9 cellular contexts compared by ENCODE assay signal in the genomic region with DNA sequence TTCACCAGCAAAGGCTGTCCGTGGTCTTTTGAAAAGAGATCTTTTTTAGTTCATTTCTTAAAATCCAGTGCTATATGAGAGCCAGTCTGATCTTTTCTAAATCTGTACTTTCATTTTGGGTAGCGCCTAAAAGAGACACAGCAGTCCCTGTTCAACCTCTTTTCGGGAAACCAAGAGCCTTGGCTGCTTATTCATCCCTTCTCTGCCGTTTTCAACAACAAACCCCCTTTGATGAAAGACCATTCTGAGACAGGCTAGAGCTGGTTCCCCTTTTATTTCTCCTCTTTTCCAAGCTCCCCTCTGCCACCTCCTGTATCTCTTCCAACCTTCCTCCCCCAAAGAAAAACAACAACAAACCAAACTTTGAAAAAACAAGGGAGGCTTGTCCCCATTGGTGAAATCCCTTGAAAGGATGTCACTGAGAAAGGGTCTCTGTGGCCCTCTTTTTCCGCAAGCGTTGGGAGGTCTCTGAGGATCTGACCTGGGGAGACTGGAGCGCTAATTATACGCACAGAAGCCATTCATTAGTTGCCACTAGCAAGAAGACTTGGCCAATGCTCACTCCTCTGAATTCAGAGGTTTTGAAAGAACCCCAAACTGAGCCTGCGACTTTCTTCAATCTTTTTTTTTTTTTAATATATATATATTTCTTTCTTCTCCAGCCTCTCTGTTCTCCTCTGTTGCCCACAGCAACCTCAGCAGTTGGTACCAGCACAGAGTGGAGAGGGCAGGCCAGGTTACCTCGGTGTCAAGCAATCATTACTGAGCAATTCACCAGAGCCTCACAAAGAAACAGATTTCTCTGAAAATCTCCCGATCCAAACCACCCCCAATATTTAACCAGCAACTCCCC.
DNase-seq lines count a peak whose midpoint lies in the region; TF ChIP-seq lines count a peak whose summit lies in the region.
"Had no signal": no experiment of that assay in that cellular context is flagged by ENCODE, and none has a peak within 500 bp of the region (broad histone marks: within the 10 kb centered on the region; RNA-seq: fewer than 3 reads in every experiment).

No MANE protein-coding gene starts in this region.

- H3K27me3 ChIP-seq in spleen (replicated peaks in 1 of 7) = no peaks in the 10 kb centered on the region

- peak overlapping the region; percentile 95 for H3K27ac Mint-ChIP-seq in activated CD4-positive, alpha-beta T cell treated with anti-CD3 and anti-CD28 coated beads, Interleukin-2, amount 10 ng/mL, durations not matched to agents 24 days and 14 days
- peak overlapping the region; percentile 89 for H3K27ac Mint-ChIP-seq in activated T-helper 1 cell treated with anti-CD3 and anti-CD28 coated beads, Interleukin-12 subunit alpha, Interleukin-12 subunit beta, Interleukin-2, Interleukin-4 antibody, amounts not matched to agents 30 ng/mL and 10 ng/mL and 1 ng/mL, durations not matched to agents 14 hours and 24 hours and 36 hours

- peak overlapping the region; percentile 77 for H3K4me3 Mint-ChIP-seq in activated CD4-positive, alpha-beta T cell treated with anti-CD3 and anti-CD28 coated beads, Interleukin-2, amount 10 ng/mL, durations not matched to agents 24 days and 14 days
- peak overlapping the region; percentile 80 for H3K4me3 Mint-ChIP-seq in activated T-helper 1 cell treated with anti-CD3 and anti-CD28 coated beads, Interleukin-12 subunit alpha, Interleukin-12 subunit beta, Interleukin-2, Interleukin-4 antibody, amounts not matched to agents 30 ng/mL and 10 ng/mL and 1 ng/mL, durations not matched to agents 14 hours and 24 hours and 36 hours

- no peaks in the 10 kb centered on the region for H3K9me3 Mint-ChIP-seq in activated CD4-positive, alpha-beta T cell treated with anti-CD3 and anti-CD28 coated beads, Interleukin-2, amount 10 ng/mL, durations not matched to agents 24 days and 14 days
- no peaks in the 10 kb centered on the region for H3K9me3 Mint-ChIP-seq in activated T-helper 1 cell treated with anti-CD3 and anti-CD28 coated beads, Interleukin-12 subunit alpha, Interleukin-12 subunit beta, Interleukin-2, Interleukin-4 antibody, amounts not matched to agents 30 ng/mL and 10 ng/mL and 1 ng/mL, durations not matched to agents 14 hours and 24 hours and 36 hours

- H3K4me3 ChIP-seq in spleen = no peak overlapping the region

- WGBS in spleen, 5 donors = 81 to 84% (median 82%) methylated on average over 11 of the region's 11 CpGs

- no peak for TF ChIP-seq CTCF in spleen (IDR thresholded peaks at IDR 0.05 in 8 of 11, conservative IDR thresholded peaks at IDR 0.05 in 3 of 11)

- H3K4me1 Mint-ChIP-seq in activated CD4-positive, alpha-beta T cell treated with anti-CD3 and anti-CD28 coated beads, Interleukin-2, amount 10 ng/mL, durations not matched to agents 24 days and 14 days = peaks cover 72% of the 10 kb centered on the region
- H3K4me1 Mint-ChIP-seq in activated T-helper 1 cell treated with anti-CD3 and anti-CD28 coated beads, Interleukin-12 subunit alpha, Interleukin-12 subunit beta, Interleukin-2, Interleukin-4 antibody, amounts not matched to agents 30 ng/mL and 10 ng/mL and 1 ng/mL, durations not matched to agents 14 hours and 24 hours and 36 hours (ENCODE audit: low read depth) = peaks cover 76% of the 10 kb centered on the region

- H3K9me3 ChIP-seq in spleen = no peaks in the 10 kb centered on the region

- peak overlapping the region in 6 of 8 donors; percentile 23 to 85 (median 65) for H3K27ac ChIP-seq in spleen

- H3K36me3 ChIP-seq in spleen = no peaks in the 10 kb centered on the region

- H3K36me3 Mint-ChIP-seq in activated CD4-positive, alpha-beta T cell treated with anti-CD3 and anti-CD28 coated beads, Interleukin-2, amount 10 ng/mL, durations not matched to agents 24 days and 14 days (ENCODE audit: low read depth) = no peaks in the 10 kb centered on the region
- peaks cover 8% of the 10 kb centered on the region for H3K36me3 Mint-ChIP-seq in activated T-helper 1 cell treated with anti-CD3 and anti-CD28 coated beads, Interleukin-12 subunit alpha, Interleukin-12 subunit beta, Interleukin-2, Interleukin-4 antibody, amounts not matched to agents 30 ng/mL and 10 ng/mL and 1 ng/mL, durations not matched to agents 14 hours and 24 hours and 36 hours (ENCODE audit: low read depth)

- H3K4me1 ChIP-seq in spleen = peaks cover 4 to 96% (median 41%) of the 10 kb centered on the region in 6 donors

- no peaks in the 10 kb centered on the region for H3K27me3 Mint-ChIP-seq in activated CD4-positive, alpha-beta T cell treated with anti-CD3 and anti-CD28 coated beads, Interleukin-2, amount 10 ng/mL, durations not matched to agents 24 days and 14 days
- H3K27me3 Mint-ChIP-seq in activated T-helper 1 cell treated with anti-CD3 and anti-CD28 coated beads, Interleukin-12 subunit alpha, Interleukin-12 subunit beta, Interleukin-2, Interleukin-4 antibody, amounts not matched to agents 30 ng/mL and 10 ng/mL and 1 ng/mL, durations not matched to agents 14 hours and 24 hours and 36 hours (ENCODE audit: insufficient read depth) = no peaks in the 10 kb centered on the region

- peak; percentile 63 for DNase-seq in activated CD4-positive, alpha-beta T cell treated with anti-CD3 and anti-CD28 coated beads, Interleukin-2, amount 10 ng/mL, durations not matched to agents 24 days and 14 days
- DNase-seq in activated CD4-positive, alpha-beta T cell treated with anti-CD3 and anti-CD28 coated beads, Interleukin-2, amount 50 U/mL, for 1 hour = no peak
- DNase-seq in activated T-helper 1 cell treated with anti-CD3 and anti-CD28 coated beads, Interleukin-12 subunit alpha, Interleukin-12 subunit beta, Interleukin-2, Interleukin-4 antibody, amounts not matched to agents 30 ng/mL and 10 ng/mL and 1 ng/mL, durations not matched to agents 14 hours and 24 hours and 36 hours (ENCODE audit: low spot score) = no peak
- DNase-seq in hippocampal formation (lab: John Stamatoyannopoulos, UW) (peak; percentile 39 to 78), spleen (no peak), HPDE6-E6E7 (ENCODE audit: extremely low spot score) (no peak), islet precursor cell (no peak)
- DNase-seq in stimulated activated naive CD4-positive, alpha-beta T cell (lab: John Stamatoyannopoulos, UW) = no peak
- DNase-seq: NCI-H1930 had no signal

- intact Hi-C loops in activated CD4-positive, alpha-beta T cell treated with anti-CD3 and anti-CD28 coated beads, Interleukin-2, amount 10 ng/mL, durations not matched to agents 24 days and 14 days (cut with micrococcal nuclease) = no loop called here
- intact Hi-C loops in activated T-helper 1 cell treated with anti-CD3 and anti-CD28 coated beads, Interleukin-12 subunit alpha, Interleukin-12 subunit beta, Interleukin-2, Interleukin-4 antibody, amounts not matched to agents 30 ng/mL and 10 ng/mL and 1 ng/mL, durations not matched to agents 14 hours and 24 hours and 36 hours (cut with micrococcal nuclease) = loop anchor here (5.0 kb wide), 1 partner anchor 124 kb away; no protein-coding TSS in a partner anchor
- intact Hi-C loops in spleen (cut with DNase I; ENCODE audit: low total_unique reads) = no loop called here

- TF ChIP-seq POLR2A in spleen (IDR thresholded peaks at IDR 0.05) = no peak

Comparison
In these comparisons a context has a peak if more than half of its experiments do, and no peak if none do; other contexts are left out.
1. DNase-seq: peak in activated CD4-positive, alpha-beta T cell treated with anti-CD3 and anti-CD28 coated beads, Interleukin-2, amount 10 ng/mL, durations not matched to agents 24 days and 14 days (single experiment) and hippocampal formation (2 of 2); none in activated CD4-positive, alpha-beta T cell treated with anti-CD3 and anti-CD28 coated beads, Interleukin-2, amount 50 U/mL, for 1 hour (single experiment), activated T-helper 1 cell treated with anti-CD3 and anti-CD28 coated beads, Interleukin-12 subunit alpha, Interleukin-12 subunit beta, Interleukin-2, Interleukin-4 antibody, amounts not matched to agents 30 ng/mL and 10 ng/mL and 1 ng/mL, durations not matched to agents 14 hours and 24 hours and 36 hours (single experiment), spleen (single experiment), HPDE6-E6E7 (single experiment), islet precursor cell (single experiment) and stimulated activated naive CD4-positive, alpha-beta T cell (0 of 6).